21 cellular contexts compared by ENCODE assay signal in genomic region chr2:147916067-147916466, GRCh38.
DNase-seq lines count a peak whose midpoint lies in the region; ATAC-seq, FAIRE-seq and TF ChIP-seq lines count a peak whose summit lies in the region.
"Had no signal": no experiment of that assay in that cellular context is flagged by ENCODE, and none has a peak within 500 bp of the region (broad histone marks: within the 10 kb centered on the region; RNA-seq: fewer than 3 reads in every experiment).

No MANE protein-coding gene starts in this region.

- no peak overlapping the region for H3K23ac ChIP-seq in IMR-90 (ENCODE audit: low read depth, low read length)

- no peak overlapping the region for H3K4me3 ChIP-seq in IMR-90 (ENCODE audit: insufficient read depth, low read depth, low read length)
- H3K4me3 ChIP-seq: A549, GM23338, HAP-1 had no signal

- FAIRE-seq in endometrium (lab: Jason Lieb, UNC), result peak; percentile 51
- FAIRE-seq: A549, GM12891, GM18507 had no signal

- intact Hi-C loops in IMR-90 (cut with micrococcal nuclease), result loop anchor here (10.0 kb wide), 1 partner anchor 271 kb away; no protein-coding TSS in a partner anchor

- H3K9me1 ChIP-seq in IMR-90 (ENCODE audit: insufficient read depth, low read length), result no peaks in the 10 kb centered on the region

- H4K20me1 ChIP-seq in IMR-90 (ENCODE audit: insufficient read depth, low read length), result no peaks in the 10 kb centered on the region

- no TSS peak for BruUV-seq in IMR-90 (replicated peaks; lab: Mats Ljungman, UMichigan)

- no peak overlapping the region for H3K56ac ChIP-seq in IMR-90 (ENCODE audit: extremely low read depth, insufficient read depth, low read length)

- H2BK5ac ChIP-seq in IMR-90 (ENCODE audit: low read depth, low read length, poor library complexity, severe bottlenecking), result no peak overlapping the region

- H3K27ac ChIP-seq in IMR-90 (ENCODE audit: insufficient read depth, low read length), result no peak overlapping the region
- H3K27ac ChIP-seq: A549 had no signal

- no peaks in the 10 kb centered on the region for H3K4me1 ChIP-seq in IMR-90 (ENCODE audit: control insufficient read depth, insufficient read depth, low read length)

- H3K14ac ChIP-seq in IMR-90 (replicated peaks; ENCODE audit: low read depth, low read length), result no peak overlapping the region

- no peak overlapping the region for H4K5ac ChIP-seq in IMR-90 (ENCODE audit: low read depth, low read length)

- no peak overlapping the region for H3K9ac ChIP-seq in IMR-90 (ENCODE audit: low read depth, low read length)

- WGBS in IMR-90 (ENCODE audit: extremely low coverage in 2 of 2, insufficient read length in 1 of 2), 2 experiments, result no CpG with 5 or more reads among the region's 2 CpGs

- POLR2A ChIA-PET in IMR-90 (lab: Charles Lee; ENCODE audit: unreplicated experiment), result no interaction called here

- no peak overlapping the region for H2AFZ ChIP-seq in IMR-90 (replicated peaks; ENCODE audit: low read length, poor library complexity)
- H2AFZ ChIP-seq: GM23338 had no signal

- ATAC-seq in IMR-90 (ENCODE audit: low read depth) (peak; percentile 46; the same call in 1 of the 2 replicates), SK-N-SH treated with all-trans-retinoic acid at 6 μM for 48 hours (no peak; the same call in 1 of the 3 replicates), HG02678 (IDR thresholded peaks at IDR 0.05; ENCODE audit: unreplicated experiment) (no peak)
- ATAC-seq: A549, GM23338 had no signal

- H2BK120ac ChIP-seq in IMR-90 (ENCODE audit: low read depth, low read length), result no peak overlapping the region

- CTCF ChIA-PET in IMR-90 (lab: Yijun Ruan, JAX), result interaction anchor here (1.4 kb wide), 1 partner anchor 9 kb away, joined by 3 read pairs; no protein-coding TSS in a partner anchor

- dilution Hi-C loops in IMR-90 (cut with HindIII; ENCODE audit: low sequenced_read_pairs, unreplicated experiment), result no loop called here

- H3K27me3 ChIP-seq in IMR-90 (ENCODE audit: control insufficient read depth, insufficient read depth, low read length), result no peaks in the 10 kb centered on the region

- no peaks in the 10 kb centered on the region for H3K9me3 ChIP-seq in IMR-90 (ENCODE audit: control insufficient read depth, insufficient read depth, low read length)
- H3K9me3 ChIP-seq: A549, HAP-1 had no signal

- no peak for TF ChIP-seq RAD21 in IMR-90 (IDR thresholded peaks at IDR 0.05; ENCODE audit: low read length)

- H4K91ac ChIP-seq in IMR-90 (ENCODE audit: insufficient read depth, low read depth, low read length), result no peak overlapping the region

- H3K18ac ChIP-seq in IMR-90 (ENCODE audit: low read depth, low read length), result no peak overlapping the region

- H2AK9ac ChIP-seq in IMR-90 (replicated peaks; ENCODE audit: low read depth, low read length, poor library complexity), result no peak overlapping the region

- no peak overlapping the region for H2AK5ac ChIP-seq in IMR-90 (ENCODE audit: low read depth, low read length)

- H2BK15ac ChIP-seq in IMR-90 (ENCODE audit: low read depth, low read length), result no peak overlapping the region

- no peak overlapping the region for H3K4me2 ChIP-seq in IMR-90 (ENCODE audit: low read depth, low read length)
- H3K4me2 ChIP-seq: A549, GM23338 had no signal

- H2BK20ac ChIP-seq in IMR-90 (ENCODE audit: low read depth, low read length), result no peak overlapping the region

- DNase-seq in IMR-90 (no peak), NCI-H2029 treated with DMSO at 0.1 percent for 48 hours (lab: John Stamatoyannopoulos, UW) (no peak), NCI-H1417 (lab: John Stamatoyannopoulos, UW) (no peak), NCI-H1694 (lab: John Stamatoyannopoulos, UW) (no peak)
- DNase-seq: 8988T; ACHN; C1 segment of cervical spinal cord; Calu3; CD4-positive, alpha-beta memory T cell; COR-L47; DMS53; DMS79 treated with DMSO at 0.1 percent for 48 hours; GF-D8 had no signal

- in situ Hi-C loops in IMR-90 (cut with MboI; ENCODE audit: low sequenced_read_pairs), result loop anchor here (10.0 to 25.0 kb wide), 3 partner anchors 829 to 1171 kb away; no protein-coding TSS in a partner anchor

- no peaks in the 10 kb centered on the region for H3K79me1 ChIP-seq in IMR-90 (ENCODE audit: low read depth in 1 of 2, low read length in 2 of 2)

- no peak overlapping the region for H3K4ac ChIP-seq in IMR-90 (ENCODE audit: low read depth, low read length)

- TF ChIP-seq POLR2A in IMR-90 (IDR thresholded peaks at IDR 0.05; ENCODE audit: low read depth, low read length), result no peak

- peaks cover 4% of the 10 kb centered on the region; the same call in 1 of the 2 replicates for H3K36me3 ChIP-seq in IMR-90 (ENCODE audit: control insufficient read depth, insufficient read depth, low read length)

- H4K8ac ChIP-seq in IMR-90 (ENCODE audit: low read depth in 2 of 2, low read length in 2 of 2), result no peak overlapping the region

- TF ChIP-seq CTCF in IMR-90 (conservative IDR thresholded peaks at IDR 0.05; ENCODE audit: low read depth, low read length), result no peak

TF ChIP-seq in IMR-90, 13 proteins besides CTCF, POLR2A, EP300 and RAD21:
- TF ChIP-seq RCOR1 (IDR thresholded peaks at IDR 0.05; ENCODE audit: insufficient replicate concordance, low read length) (no peak), BHLHE40 (IDR thresholded peaks at IDR 0.05; ENCODE audit: low read depth, low read length) (no peak), RFX5 (IDR thresholded peaks at IDR 0.05; ENCODE audit: low read depth, low read length) (no peak), CHD1 (IDR thresholded peaks at IDR 0.05; ENCODE audit: low read depth, low read length) (no peak), FOS (IDR thresholded peaks at IDR 0.05; ENCODE audit: low read depth, low read length) (no peak), SMC3 (IDR thresholded peaks at IDR 0.05; ENCODE audit: low read depth, low read length) (no peak), USF2 (IDR thresholded peaks at IDR 0.05; ENCODE audit: low read depth, low read length) (no peak), MAFK (IDR thresholded peaks at IDR 0.05; ENCODE audit: low read depth, low read length) (no peak), MAZ (IDR thresholded peaks at IDR 0.05; ENCODE audit: borderline replicate concordance, low read depth, low read length) (no peak), ELK1 (IDR thresholded peaks at IDR 0.05; ENCODE audit: borderline replicate concordance, low read depth, low read length) (no peak), NFE2L2 (IDR thresholded peaks at IDR 0.05; ENCODE audit: low read depth, low read length) (no peak), MXI1 (IDR thresholded peaks at IDR 0.05; ENCODE audit: borderline replicate concordance, low read depth, low read length) (no peak), CEBPB (IDR thresholded peaks at IDR 0.05; ENCODE audit: low read depth, low read length) (no peak)

TF ChIP-seq in SK-N-SH treated with all-trans-retinoic acid at 6 μM for 48 hours, 23 proteins besides CTCF, POLR2A, EP300 and RAD21:
- TF ChIP-seq CSDC2 (CRISPR knock-in tag; IDR thresholded peaks at IDR 0.05) (no peak), TOX (CRISPR knock-in tag; IDR thresholded peaks at IDR 0.05; ENCODE audit: borderline replicate concordance) (no peak), ESRRG (CRISPR knock-in tag; IDR thresholded peaks at IDR 0.05) (no peak), SNAI2 (CRISPR knock-in tag; IDR thresholded peaks at IDR 0.05) (no peak), ARNTL (CRISPR knock-in tag; IDR thresholded peaks at IDR 0.05; ENCODE audit: borderline replicate concordance, low read depth) (no peak), TCF4 (CRISPR knock-in tag; IDR thresholded peaks at IDR 0.05; ENCODE audit: borderline replicate concordance) (peak; percentile 52)
